18 cellular contexts compared by ENCODE assay signal in the genomic region with DNA sequence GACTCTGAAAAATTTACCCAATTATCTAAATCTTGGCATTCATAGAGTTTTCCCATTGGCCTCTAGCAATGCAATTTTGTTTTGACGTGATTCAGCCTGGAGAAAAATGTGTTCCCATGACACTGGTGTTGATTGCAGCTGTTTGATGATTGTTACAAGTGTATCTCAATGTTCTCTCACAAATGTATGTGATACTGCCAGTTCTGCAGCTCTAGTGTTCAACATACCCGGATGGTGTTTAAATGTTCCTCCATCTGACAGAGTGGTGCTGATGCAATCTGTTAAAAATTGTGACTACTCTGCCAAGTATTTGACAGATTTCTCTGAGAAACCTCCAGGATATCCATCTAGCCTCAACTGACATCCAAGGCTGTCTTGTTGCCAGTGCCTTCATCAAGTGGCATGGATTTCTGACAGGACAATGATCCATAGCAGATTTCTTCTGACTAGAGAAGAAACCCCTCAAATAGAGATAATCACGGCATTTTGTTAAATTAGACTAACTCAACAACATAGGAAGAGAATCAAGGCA.
"Had no signal": no experiment of that assay in that cellular context is flagged by ENCODE, and none has a peak within 500 bp of the region (broad histone marks: within the 10 kb centered on the region; RNA-seq: fewer than 3 reads in every experiment).

No MANE protein-coding gene starts in this region.

- H3K4me1 ChIP-seq: colonic mucosa had no signal

- H3K27ac ChIP-seq: colonic mucosa had no signal

- DNase-seq: activated B cell treated with CpG ODN at 0.5 μM for 24 hours; activated CD4-positive, alpha-beta memory T cell treated with anti-CD3 and anti-CD28 coated beads for 36 hours; activated CD4-positive, alpha-beta T cell treated with anti-CD3 and anti-CD28 coated beads for 4 hours; activated naive CD4-positive, alpha-beta T cell; activated naive CD8-positive, alpha-beta T cell treated with anti-CD3 and anti-CD28 coated beads for 36 hours; activated T-cell treated with anti-CD3 and anti-CD28 coated beads, Interleukin-2, amount 50 U/mL, for 1 hour; amygdala; colonic mucosa; erythroblast; left colon; stimulated activated CD4-positive, alpha-beta T cell treated with anti-CD3 and anti-CD28 coated beads, Interleukin-2, amount 100 ng/mL, for 24 hours; stimulated activated naive CD8-positive, alpha-beta T cell treated with anti-CD3 and anti-CD28 coated beads, Interleukin-15, Interleukin-2, amounts not matched to agents 100 U/mL and 50 U/mL, for 24 hours; substantia nigra; T-cell had no signal

- H3K4me3 ChIP-seq: colonic mucosa, lung had no signal

- H3K27me3 ChIP-seq: colonic mucosa had no signal

- ATAC-seq: activated T-helper 17 cell treated with anti-CD3 and anti-CD28 coated beads, Interleukin-2, amount 50 U/mL, for 72 hours; left colon; natural killer cell treated with Interleukin-12 subunit alpha and Interleukin-12 subunit beta and Interleukin-15 and Interleukin-18, amount 100 ng/mL, for 72 hours; SK-N-SH treated with all-trans-retinoic acid at 6 μM for 48 hours; stimulated activated naive CD8-positive, alpha-beta T cell treated with anti-CD3 and anti-CD28 coated beads, Interleukin-15, Interleukin-2, amounts not matched to agents 100 U/mL and 50 U/mL, for 24 hours; T-cell had no signal

- H3K9me3 ChIP-seq: colonic mucosa had no signal

- H3K36me3 ChIP-seq: colonic mucosa had no signal
